Comparison of ENCODE assay signal across 8 cellular contexts in the genomic region with DNA sequence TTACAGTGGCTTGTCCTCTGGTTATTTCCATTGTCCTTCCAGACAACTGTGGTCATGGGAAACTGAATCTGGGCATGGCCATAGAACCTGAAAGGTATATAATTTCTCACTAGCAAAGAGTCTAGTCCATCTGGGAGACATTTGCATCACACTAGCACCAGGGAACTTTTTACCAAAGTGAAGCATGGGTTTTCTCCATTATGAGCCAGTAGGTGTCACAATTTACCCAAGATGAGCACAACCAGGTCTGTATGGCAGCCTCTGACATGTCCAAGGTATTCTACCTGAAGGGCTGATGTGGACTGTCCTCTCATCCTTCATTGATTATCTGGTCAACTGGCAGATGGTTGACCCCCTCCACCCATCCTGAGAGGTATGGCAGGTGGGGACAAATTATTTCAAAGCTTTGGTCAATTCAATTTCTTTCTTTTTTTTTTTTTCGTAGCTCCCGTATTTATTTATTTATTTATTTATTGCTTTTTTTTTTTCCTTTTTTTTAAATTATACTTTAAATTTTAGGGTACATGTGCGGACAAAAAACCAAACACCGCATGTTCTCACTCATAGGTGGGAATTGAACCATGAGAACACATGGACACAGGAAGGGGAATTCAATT.
DNase-seq lines count a peak whose midpoint lies in the region; ATAC-seq, FAIRE-seq and TF ChIP-seq lines count a peak whose summit lies in the region.

No MANE protein-coding gene starts in this region.

- H3K27me3 Mint-ChIP-seq in stimulated activated naive CD8-positive, alpha-beta T cell treated with anti-CD3 and anti-CD28 coated beads, Interleukin-15, amount 100 ng/mL, for 72 hours, result peaks cover 7% of the 10 kb centered on the region

- peak; percentile 49 for TF ChIP-seq CTCF in hepatocyte (IDR thresholded peaks at IDR 0.05; ENCODE audit: poor library complexity)

- no peak for DNase-seq in GM12892 (ENCODE audit: insufficient read length)
- peak; percentile 43 for DNase-seq in NCI-H82 (lab: John Stamatoyannopoulos, UW)
- DNase-seq in hepatocyte (ENCODE audit: low spot score), result peak; percentile 47
- DNase-seq in cardiac septum (ENCODE audit: low spot score), result no peak
- DNase-seq in stimulated activated naive CD8-positive, alpha-beta T cell treated with anti-CD3 and anti-CD28 coated beads, Interleukin-15, amount 100 ng/mL, for 72 hours, result no peak

- no peaks in the 10 kb centered on the region for H3K9me3 Mint-ChIP-seq in stimulated activated naive CD8-positive, alpha-beta T cell treated with anti-CD3 and anti-CD28 coated beads, Interleukin-15, amount 100 ng/mL, for 72 hours

- H3K9me3 ChIP-seq in hepatocyte (ENCODE audit: low read depth), result no peaks in the 10 kb centered on the region

- no peak for TF ChIP-seq POLR2A in GM12892 (IDR thresholded peaks at IDR 0.05; ENCODE audit: low read depth, low read length)

- H3K36me3 ChIP-seq in hepatocyte (replicated peaks; ENCODE audit: insufficient read depth, low read depth), result no peaks in the 10 kb centered on the region

- peak; percentile 48 for ATAC-seq in HG03066 (IDR thresholded peaks at IDR 0.05; ENCODE audit: low read depth, unreplicated experiment)
- no peak for ATAC-seq in stimulated activated naive CD8-positive, alpha-beta T cell treated with anti-CD3 and anti-CD28 coated beads, Interleukin-15, amount 100 ng/mL, for 72 hours
- ATAC-seq in GM21390 (IDR thresholded peaks at IDR 0.05; ENCODE audit: unreplicated experiment), result no peak
- no peak for ATAC-seq in GM18517 (IDR thresholded peaks at IDR 0.05; ENCODE audit: unreplicated experiment)

- WGBS in hepatocyte (ENCODE audit: low lambda C conversion rate, missing lambda C conversion rate), result 94% methylated on average over 4 of the region's 4 CpGs

- H2AFZ ChIP-seq in hepatocyte, result no peak overlapping the region

- FAIRE-seq in GM12892 (lab: Jason Lieb, UNC), result peak; percentile 62

- intact Hi-C loops in cardiac septum (cut with DNase I), result no loop called here

- no peak overlapping the region for H3K4me3 ChIP-seq in hepatocyte

- no peak overlapping the region for H3K27ac Mint-ChIP-seq in stimulated activated naive CD8-positive, alpha-beta T cell treated with anti-CD3 and anti-CD28 coated beads, Interleukin-15, amount 100 ng/mL, for 72 hours

- H3K27me3 ChIP-seq in hepatocyte, result no peaks in the 10 kb centered on the region

- no peak overlapping the region for H3K4me2 ChIP-seq in hepatocyte

- no peak overlapping the region for H3K27ac ChIP-seq in hepatocyte

- peaks cover 4% of the 10 kb centered on the region for H3K4me1 ChIP-seq in hepatocyte (ENCODE audit: insufficient read depth)

- H3K9me2 ChIP-seq in hepatocyte (replicated peaks; ENCODE audit: insufficient read depth), result no peaks in the 10 kb centered on the region

- H3K4me1 Mint-ChIP-seq in stimulated activated naive CD8-positive, alpha-beta T cell treated with anti-CD3 and anti-CD28 coated beads, Interleukin-15, amount 100 ng/mL, for 72 hours, result no peaks in the 10 kb centered on the region

- H4K20me1 ChIP-seq in hepatocyte (ENCODE audit: insufficient read depth, poor library complexity, severe bottlenecking), result no peaks in the 10 kb centered on the region

- no peak overlapping the region for H3K4me3 Mint-ChIP-seq in stimulated activated naive CD8-positive, alpha-beta T cell treated with anti-CD3 and anti-CD28 coated beads, Interleukin-15, amount 100 ng/mL, for 72 hours

- H3K79me2 ChIP-seq in hepatocyte, result no peaks in the 10 kb centered on the region

Comparison
In these comparisons a context has a peak if more than half of its experiments do, and no peak if none do; other contexts are left out.
1. DNase-seq: peak in NCI-H82 (single experiment) and hepatocyte (single experiment); none in GM12892 (single experiment), cardiac septum (single experiment) and stimulated activated naive CD8-positive, alpha-beta T cell treated with anti-CD3 and anti-CD28 coated beads, Interleukin-15, amount 100 ng/mL, for 72 hours (0 of 2).